ENCODE assay signal across 1 cellular context in genomic region chr1:50978144-50978851, GRCh38.
A peak's percentile ranks its signal among the peaks of the same experiment; 100 is the strongest.
TF ChIP-seq lines count a peak whose summit lies in the region.

No MANE protein-coding gene starts in this region.

TF ChIP-seq in K562, 482 proteins besides CTCF, POLR2A, EP300 and RAD21 (continued from another document):
- TF ChIP-seq FOXP4 (CRISPR knock-in tag; IDR thresholded peaks at IDR 0.05; ENCODE audit: borderline replicate concordance) (no peak), MAFK (IDR thresholded peaks at IDR 0.05; ENCODE audit: low read length) (no peak), ZNF274 (IDR thresholded peaks at IDR 0.05; ENCODE audit: borderline replicate concordance, low read depth, low read length) (no peak), CAMTA2 (CRISPR knock-in tag; conservative IDR thresholded peaks at IDR 0.05) (no peak), MGA (IDR thresholded peaks at IDR 0.05) (0 out of 2 replicates have a peak, but pooled peaks have one; percentile 47), NFE2L1 (tag; IDR thresholded peaks at IDR 0.05; ENCODE audit: borderline replicate concordance, low read depth) (no peak), MAX (CRISPR knock-in tag; IDR thresholded peaks at IDR 0.05) (no peak), CUX1 (CRISPR knock-in tag; IDR thresholded peaks at IDR 0.05) (0 out of 2 replicates have a peak, but pooled peaks have one; percentile 12), DACH1 (IDR thresholded peaks at IDR 0.05; ENCODE audit: partially characterized antibody) (peak; percentile 67), ZNF197 (CRISPR knock-in tag; IDR thresholded peaks at IDR 0.05; ENCODE audit: low read depth) (no peak), ZSCAN29 (IDR thresholded peaks at IDR 0.05) (no peak), CREB3 (tag; conservative IDR thresholded peaks at IDR 0.05; ENCODE audit: low read depth) (no peak), ELF1 (tag; IDR thresholded peaks at IDR 0.05) (peak; percentile 27; the same call in 1 of the 2 replicates), ZBED1 (IDR thresholded peaks at IDR 0.05) (no peak), KDM2B (CRISPR knock-in tag; IDR thresholded peaks at IDR 0.05) (no peak), ATF2 (CRISPR knock-in tag; IDR thresholded peaks at IDR 0.05) (no peak), MED1 (CRISPR knock-in tag; IDR thresholded peaks at IDR 0.05; ENCODE audit: borderline replicate concordance) (no peak; the same call in 1 of the 2 replicates), TOE1 (IDR thresholded peaks at IDR 0.05; ENCODE audit: borderline replicate concordance) (no peak; the same call in 1 of the 2 replicates), TOE1 (CRISPR knock-in tag; IDR thresholded peaks at IDR 0.05; ENCODE audit: borderline replicate concordance, low read depth) (no peak), TRIM28 (IDR thresholded peaks at IDR 0.05) (no peak), L3MBTL2 (IDR thresholded peaks at IDR 0.05) (no peak), TRIM24 (IDR thresholded peaks at IDR 0.05) (peak in 1 of 2 experiments; percentile 47; a peak in 2 of 4 replicates), CCNT2 (IDR thresholded peaks at IDR 0.05; ENCODE audit: borderline replicate concordance, extremely low read depth, insufficient read length, low read depth, low read length) (peak; percentile 51), HOXB6 (CRISPR knock-in tag; IDR thresholded peaks at IDR 0.05; ENCODE audit: borderline replicate concordance) (no peak), ZSCAN32 (CRISPR knock-in tag; IDR thresholded peaks at IDR 0.05) (no peak), ZNF77 (CRISPR knock-in tag; IDR thresholded peaks at IDR 0.05) (no peak), YY1 (IDR thresholded peaks at IDR 0.05; ENCODE audit: borderline replicate concordance in 1 of 3, control insufficient read depth in 1 of 3, extremely low read depth in 1 of 3, insufficient read depth in 3 of 3, insufficient read length in 1 of 3, insufficient replicate concordance in 2 of 3, low read depth in 1 of 3, low read length in 2 of 3) (peak in 2 of 3 experiments; percentile 24 to 71)
